ENCODE assay signal across 8 cellular contexts in the genomic region with DNA sequence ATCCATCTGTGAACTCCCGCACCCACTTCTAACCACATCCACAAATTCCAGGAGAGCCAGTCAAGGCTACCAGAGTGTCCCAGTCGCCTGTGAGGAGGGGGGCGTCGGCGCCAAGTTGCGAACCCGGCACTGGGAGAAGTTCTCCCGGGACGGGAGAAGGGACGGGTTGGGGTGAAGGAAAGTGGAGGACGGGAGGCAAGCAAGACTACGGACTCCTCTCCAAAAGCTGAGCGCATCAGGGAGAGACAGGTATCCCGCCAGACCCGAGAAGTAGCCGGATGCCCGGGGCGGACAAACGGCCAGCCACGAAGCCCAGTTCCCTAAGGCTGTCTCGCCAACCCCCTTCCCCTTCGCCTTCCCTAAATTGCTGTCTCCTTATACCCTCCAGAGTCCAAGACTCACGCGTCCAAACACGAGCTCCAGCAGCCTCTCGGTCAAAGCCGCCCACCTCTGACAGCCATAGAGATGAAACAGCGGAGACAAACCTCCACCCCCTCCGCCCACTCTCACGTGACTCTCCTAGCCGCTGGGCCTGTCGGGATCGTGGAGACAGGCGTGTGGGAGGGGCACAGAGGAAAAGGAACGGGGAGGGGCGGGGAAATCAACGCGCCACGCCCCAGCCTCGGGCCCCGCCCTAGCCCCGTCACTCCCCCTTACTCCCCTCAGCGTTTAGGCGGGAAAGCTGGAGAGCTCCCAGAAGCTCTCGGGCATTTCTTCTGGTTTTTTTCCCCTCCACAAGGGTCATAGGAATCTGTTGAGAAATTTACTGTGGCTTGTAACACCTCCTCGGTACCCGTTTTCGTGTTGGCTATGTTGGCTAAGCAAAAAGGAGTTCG. TPM values are rescaled to one million over a fixed set of nuclear protein-coding genes. Genes with fewer than 3 reads are reported as not detected.
DNase-seq lines count a peak whose midpoint lies in the region; TF ChIP-seq lines count a peak whose summit lies in the region.

TSS of gene MICU1 (minus strand) at position 472 of the 836 bp plus-strand sequence. CDS start 59,286 bp downstream, outside the sequence.

- H2AK5ac ChIP-seq in H9 (ENCODE audit: insufficient read length, low read length) = no peak within 1 kb of the TSS

- H3K18ac ChIP-seq in H9 (ENCODE audit: insufficient read length, low read depth, low read length) = peak within 1 kb of the TSS; percentile 66

- H3K79me2 ChIP-seq in H9 (ENCODE audit: insufficient read depth, low read length) (no peaks in the 10 kb centered on the region; the same call in 1 of the 2 replicates), MM.1S (ENCODE audit: low read length) (peaks cover 39% of the 10 kb centered on the region), neural cell (replicated peaks; ENCODE audit: insufficient read depth, low read length) (peaks cover 21% of the 10 kb centered on the region)

- no CpG with 5 or more reads among the region's 49 CpGs for WGBS in H9 (ENCODE audit: extremely low coverage, insufficient read length, low lambda C conversion rate)
- 0% methylated on average over 43 to 49 of the region's 49 CpGs for WGBS in stomach, 5 donors

- H3K27ac ChIP-seq in H9 (ENCODE audit: insufficient read length, low read depth, low read length) (peak within 1 kb of the TSS; percentile 37), MM.1S (ENCODE audit: low read length) (peak within 1 kb of the TSS; percentile 78; the same call in 1 of the 2 replicates), neural cell (ENCODE audit: low read length) (peak within 1 kb of the TSS; percentile 30), stomach (peak within 1 kb of the TSS; percentile 70 to 88 (median 80))

- H3K27me3 ChIP-seq in H9 (ENCODE audit: insufficient read depth, low read length) (no peaks in the 10 kb centered on the region), MM.1S (replicated peaks; ENCODE audit: insufficient read depth, low read length) (no peaks in the 10 kb centered on the region), neural cell (ENCODE audit: insufficient read depth, low read depth, low read length) (no peaks in the 10 kb centered on the region), stomach (no peaks in the 10 kb centered on the region)

- H3K36me3 ChIP-seq in MM.1S (replicated peaks; ENCODE audit: insufficient read depth, low read length) = no peaks in the 10 kb centered on the region
- H3K36me3 ChIP-seq in neural cell (ENCODE audit: insufficient read depth, low read length) = no peaks in the 10 kb centered on the region
- peaks cover 0 to 5% (median 0%) of the 10 kb centered on the region in 4 donors for H3K36me3 ChIP-seq in stomach

- peaks cover under 1% of the 10 kb centered on the region for H3K79me1 ChIP-seq in H9 (ENCODE audit: insufficient read depth, low read depth, low read length, poor library complexity, severe bottlenecking)

- TF ChIP-seq CTCF in H9 (conservative IDR thresholded peaks at IDR 0.05) (no peak), MM.1S (IDR thresholded peaks at IDR 0.05; ENCODE audit: low read length) (no peak), neural cell (IDR thresholded peaks at IDR 0.05; ENCODE audit: poor library complexity, severe bottlenecking) (no peak), stomach (IDR thresholded peaks at IDR 0.05) (no peak)

- H3K14ac ChIP-seq in H9 (ENCODE audit: insufficient read depth, low read length) = no peak within 1 kb of the TSS; the same call in 1 of the 2 replicates

- H4K20me1 ChIP-seq in H9 (ENCODE audit: control insufficient read depth, insufficient read depth, insufficient read length) (no peaks in the 10 kb centered on the region), MM.1S (ENCODE audit: insufficient read depth, low read length) (peaks cover 1% of the 10 kb centered on the region; the same call in 1 of the 2 replicates), neural cell (ENCODE audit: insufficient read depth) (no peaks in the 10 kb centered on the region)

- no peak within 1 kb of the TSS for H3T11ph ChIP-seq in H9 (ENCODE audit: low read length)

- H2BK120ac ChIP-seq in H9 (ENCODE audit: low read depth, low read length, poor library complexity, severe bottlenecking) = peak within 1 kb of the TSS; percentile 69

- peaks cover 0 to 4% (median 2%) of the 10 kb centered on the region in 3 experiments; a peak in 3 of 7 replicates for H3K36me3 Mint-ChIP-seq in H9 (ENCODE audit: insufficient read depth in 1 of 3, low read depth in 3 of 3)

- H3K23ac ChIP-seq in H9 (ENCODE audit: insufficient read length, low read depth, low read length) = no peak within 1 kb of the TSS

- no peak within 1 kb of the TSS for H2BK20ac ChIP-seq in H9 (ENCODE audit: low read depth, low read length, poor library complexity, severe bottlenecking)

- TF ChIP-seq RAD21 in neural cell (conservative IDR thresholded peaks at IDR 0.05) = peak; percentile 36

- H3K9ac ChIP-seq in H9 (ENCODE audit: extremely low read depth, insufficient read length, low read length) (peak within 1 kb of the TSS; percentile 83), MM.1S (ENCODE audit: low read length) (peak within 1 kb of the TSS; percentile 78), neural cell (ENCODE audit: low read length) (peak within 1 kb of the TSS; percentile 68)

- H2AFZ ChIP-seq in H9 (ENCODE audit: low read length) (peak within 1 kb of the TSS; percentile 95), MM.1S (ENCODE audit: low read length) (peak within 1 kb of the TSS; percentile 84), neural cell (ENCODE audit: low read depth, low read length) (peak within 1 kb of the TSS; percentile 75)

- peak within 1 kb of the TSS; percentile 94 to 100 for H3K4me3 Mint-ChIP-seq in H9

- peak in 1 of 4 donors; percentile 60 for TF ChIP-seq POLR2A in stomach (IDR thresholded peaks at IDR 0.05)

- H3K9me2 ChIP-seq in MM.1S (replicated peaks; ENCODE audit: insufficient read depth, low read length) = no peaks in the 10 kb centered on the region
- no peaks in the 10 kb centered on the region for H3K9me2 ChIP-seq in neural cell (ENCODE audit: insufficient read depth, low read length)

- H3K4me1 Mint-ChIP-seq in H9 = peaks cover 4 to 5% of the 10 kb centered on the region in 2 experiments

- intact Hi-C loops in stomach (cut with DNase I; ENCODE audit: low total_unique reads) = no loop called here

- no peak within 1 kb of the TSS for H3K4ac ChIP-seq in H9 (ENCODE audit: low read depth, low read length)

- H3K56ac ChIP-seq in H9 (ENCODE audit: insufficient read length, low read depth, low read length) = no peak within 1 kb of the TSS

- H3K4me2 ChIP-seq in H9 (ENCODE audit: insufficient read depth, insufficient read length, low read length) = peak within 1 kb of the TSS; percentile 45
- peak within 1 kb of the TSS; percentile 71 for H3K4me2 ChIP-seq in MM.1S (ENCODE audit: low read depth, low read length)
- H3K4me2 ChIP-seq in neural cell (ENCODE audit: low read length) = peak within 1 kb of the TSS; percentile 69

- H2BK15ac ChIP-seq in H9 (ENCODE audit: low read depth, low read length) = no peak within 1 kb of the TSS

- peak; percentile 98 for DNase-seq in ELR (ENCODE audit: low read depth)
- peak; percentile 97 for DNase-seq in H9
- peak; percentile 97 for DNase-seq in MM.1S
- peak; percentile 73 for DNase-seq in SIG-M5 (lab: John Stamatoyannopoulos, UW)
- peak; percentile 64 for DNase-seq in activated gamma-delta T cell (lab: John Stamatoyannopoulos, UW)
- peak; percentile 88 for DNase-seq in fibroblast of the conjunctiva (ENCODE audit: low read depth)
- peak; percentile 96 for DNase-seq in stomach

- no peak within 1 kb of the TSS for H4K91ac ChIP-seq in H9 (ENCODE audit: insufficient read length, low read depth, low read length)

- TF ChIP-seq EP300 in neural cell (conservative IDR thresholded peaks at IDR 0.05; ENCODE audit: poor library complexity, severe bottlenecking) (no peak), stomach (IDR thresholded peaks at IDR 0.05) (no peak)

- H4K5ac ChIP-seq in H9 (ENCODE audit: insufficient read length, low read depth, low read length) = no peak within 1 kb of the TSS

- H3K9me3 Mint-ChIP-seq in H9 = no peaks in the 10 kb centered on the region; a peak in 2 of 5 replicates

- no peaks in the 10 kb centered on the region for H3K27me3 Mint-ChIP-seq in H9 (ENCODE audit: low read depth)

- H3F3A ChIP-seq in MM.1S (ENCODE audit: insufficient read depth, low read length) (peaks cover 5% of the 10 kb centered on the region), neural cell (ENCODE audit: insufficient read depth, low read length, poor library complexity, severe bottlenecking) (no peaks in the 10 kb centered on the region)

- peak within 1 kb of the TSS; percentile 53 to 99 (median 98) for H3K27ac Mint-ChIP-seq in H9

- no peak within 1 kb of the TSS for H2BK5ac ChIP-seq in H9 (ENCODE audit: insufficient read length, low read length)

- H3K4me1 ChIP-seq in H9 (ENCODE audit: insufficient read depth, low read length) = no peaks in the 10 kb centered on the region
- H3K4me1 ChIP-seq in MM.1S (ENCODE audit: low read length) = peaks cover 4% of the 10 kb centered on the region; the same call in 1 of the 2 replicates
- H3K4me1 ChIP-seq in stomach = peaks cover 9 to 31% (median 23%) of the 10 kb centered on the region in 4 donors

- H3K23me2 ChIP-seq in H9 (ENCODE audit: insufficient read length, low read depth, low read length, poor library complexity, severe bottlenecking) = peaks cover 5% of the 10 kb centered on the region

- H4K8ac ChIP-seq in H9 (replicated peaks; ENCODE audit: insufficient read length, low read depth, low read length) = no peak within 1 kb of the TSS

- H3K9me3 ChIP-seq in H9 (ENCODE audit: control insufficient read depth, low read depth, low read length) (no peaks in the 10 kb centered on the region), MM.1S (replicated peaks; ENCODE audit: insufficient read depth, low read length) (no peaks in the 10 kb centered on the region), neural cell (ENCODE audit: low read length) (no peaks in the 10 kb centered on the region), stomach (no peaks in the 10 kb centered on the region)

- H3K4me3 ChIP-seq in MM.1S (ENCODE audit: low read length) (peak within 1 kb of the TSS; percentile 94), neural cell (ENCODE audit: low read length) (peak within 1 kb of the TSS; percentile 87), stomach (peak within 1 kb of the TSS; percentile 62 to 94 (median 66))

- no peak within 1 kb of the TSS for H2BK12ac ChIP-seq in H9 (ENCODE audit: insufficient read length, low read depth, low read length)

TF ChIP-seq in neural cell, 6 proteins besides CTCF, POLR2A, EP300 and RAD21 (continues in another document):
- TF ChIP-seq SMC3 (conservative IDR thresholded peaks at IDR 0.05; ENCODE audit: poor library complexity) = peak; percentile 38

RNA-seq across cellular contexts. Expression of gene MICU1, which starts in this region (rescaled TPM):
- total RNA-seq in H9 (2021) = 28.7 and 33.2 TPM in 2 replicates
- polyA plus RNA-seq in neural cell = 78.3 and 86.0 TPM in 2 replicates
- polyA minus RNA-seq in neural cell = 58.7 and 64.7 TPM in 2 replicates
- 100 to 1,000 TPM in 2 of 5 donors, 10 to 100 TPM in 3; 35.9 to 212 (median 65.0) TPM for total RNA-seq in stomach
- polyA plus RNA-seq in stomach = 10 to 100 TPM; 25.9 to 37.3 (median 30.9) TPM

Comparison
In these comparisons a context has a peak if more than half of its experiments do, and no peak if none do; other contexts are left out.
1. Peak in every context shown above with its lines: DNase-seq, H3K4me3 ChIP-seq and H3K27ac ChIP-seq.
2. H3K27ac ChIP-seq: peak in every context shown above with its lines; median percentile 80 in stomach; 78 in MM.1S; 37 in H9; 30 in neural cell.